In the genomic region with DNA sequence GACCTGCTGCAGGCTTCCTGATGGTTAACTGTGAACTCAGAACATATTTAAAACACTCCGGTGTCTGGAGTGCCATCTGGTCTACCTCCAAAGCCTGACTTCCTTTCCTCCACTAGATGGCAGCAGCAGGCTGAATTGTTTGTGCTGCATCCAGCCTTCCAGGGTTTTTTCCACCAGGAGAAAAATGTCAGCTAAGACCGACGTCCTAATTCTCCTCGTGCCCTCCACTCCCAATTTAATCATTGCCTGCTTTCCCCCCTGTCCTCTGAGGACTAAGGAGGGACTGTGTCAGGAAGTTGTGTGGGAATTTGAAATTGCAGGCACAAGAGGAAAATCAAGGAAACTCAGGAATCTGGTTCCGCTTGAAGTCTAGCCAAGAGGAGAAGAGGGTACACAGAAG, we compare ENCODE assay signal across 8 cellular contexts.
A peak's percentile ranks its signal among the peaks of the same experiment; 100 is the strongest.
DNase-seq lines count a peak whose midpoint lies in the region; ATAC-seq, FAIRE-seq and TF ChIP-seq lines count a peak whose summit lies in the region.

No MANE protein-coding gene starts in this region.

- peaks cover 2% of the 10 kb centered on the region for H4K20me1 ChIP-seq in astrocyte (ENCODE audit: insufficient read depth, low read length)

- peak overlapping the region; percentile 26 for H2AFZ ChIP-seq in astrocyte (ENCODE audit: low read depth, low read length)

- H3K9ac ChIP-seq in astrocyte (ENCODE audit: low read length), result no peak overlapping the region

- H3K27ac Mint-ChIP-seq in astrocyte (ENCODE audit: unreplicated experiment), result no peak overlapping the region

- H3K27ac ChIP-seq in astrocyte (ENCODE audit: low read depth, low read length), result no peak overlapping the region

- H3K27me3 Mint-ChIP-seq in astrocyte (ENCODE audit: low read depth, unreplicated experiment), result peaks cover 33% of the 10 kb centered on the region

- H3K36me3 Mint-ChIP-seq in astrocyte (ENCODE audit: low read depth, unreplicated experiment), result peaks cover 2% of the 10 kb centered on the region

- H3K36me3 ChIP-seq in GM06990 (ENCODE audit: control insufficient read depth, insufficient read depth, low read length) (no peaks in the 10 kb centered on the region), astrocyte (ENCODE audit: insufficient read depth, low read length) (no peaks in the 10 kb centered on the region)

- H3K9me3 ChIP-seq in astrocyte (ENCODE audit: insufficient read depth, low read depth, low read length), result no peaks in the 10 kb centered on the region

- ATAC-seq in sciatic nerve, result peak; percentile 80
- ATAC-seq in HG03097 (IDR thresholded peaks at IDR 0.05; ENCODE audit: low FRiP score, unreplicated experiment), result no peak
- ATAC-seq in HG03108 (IDR thresholded peaks at IDR 0.05; ENCODE audit: unreplicated experiment), result no peak

- peak; percentile 82 for TF ChIP-seq CTCF in GM06990 (IDR thresholded peaks at IDR 0.05; ENCODE audit: insufficient read depth, low read length, poor library complexity, severe bottlenecking)
- peak; percentile 92 for TF ChIP-seq CTCF in astrocyte (IDR thresholded peaks at IDR 0.05; ENCODE audit: insufficient read depth, low read depth, low read length)

- H3K9me3 Mint-ChIP-seq in astrocyte (ENCODE audit: unreplicated experiment), result no peaks in the 10 kb centered on the region

- FAIRE-seq in astrocyte (lab: Jason Lieb, UNC), result peak; percentile 66

- H3K4me3 ChIP-seq in GM06990 (replicated peaks; ENCODE audit: low read depth, low read length) (no peak overlapping the region), astrocyte (ENCODE audit: insufficient read depth, low read depth, low read length) (no peak overlapping the region)

- H3K4me3 Mint-ChIP-seq in astrocyte (ENCODE audit: unreplicated experiment), result no peak overlapping the region

- peaks cover 22% of the 10 kb centered on the region for H3K4me1 Mint-ChIP-seq in astrocyte (ENCODE audit: low read depth, unreplicated experiment)

- DNase-seq in GM06990 (ENCODE audit: extremely low read depth, insufficient read length) (no peak), NCI-H1048 (lab: John Stamatoyannopoulos, UW) (peak; percentile 30), SW 1271 (lab: John Stamatoyannopoulos, UW) (peak; percentile 18 to 66), astrocyte (ENCODE audit: low read depth) (no peak), hepatic stellate cell (ENCODE audit: low spot score) (peak; percentile 75), sciatic nerve (ENCODE audit: low spot score) (peak; percentile 82)

- no peaks in the 10 kb centered on the region; the same call in 1 of the 2 replicates for H3K27me3 ChIP-seq in GM06990 (replicated peaks; ENCODE audit: control insufficient read depth, insufficient read depth, low read length)
- no peaks in the 10 kb centered on the region for H3K27me3 ChIP-seq in astrocyte (ENCODE audit: insufficient read depth, low read length)

- H3K4me1 ChIP-seq in astrocyte (ENCODE audit: insufficient read depth, low read length), result peaks cover 5% of the 10 kb centered on the region

- peak overlapping the region; percentile 46 for H3K4me2 ChIP-seq in astrocyte (ENCODE audit: low read length)

- H3K79me2 ChIP-seq in astrocyte (ENCODE audit: insufficient read depth, low read length), result no peaks in the 10 kb centered on the region

- intact Hi-C loops in sciatic nerve (cut with DNase I), result loop anchor here (10.0 kb wide), 1 partner anchor 120 kb away; no protein-coding TSS in a partner anchor

Comparison
In these comparisons a context has a peak if more than half of its experiments do, and no peak if none do; other contexts are left out.
1. DNase-seq: peak in NCI-H1048 (single experiment), SW 1271 (2 of 2), hepatic stellate cell (single experiment) and sciatic nerve (single experiment); none in GM06990 (single experiment) and astrocyte (single experiment).